20 cellular contexts compared by ENCODE assay signal in the genomic region with DNA sequence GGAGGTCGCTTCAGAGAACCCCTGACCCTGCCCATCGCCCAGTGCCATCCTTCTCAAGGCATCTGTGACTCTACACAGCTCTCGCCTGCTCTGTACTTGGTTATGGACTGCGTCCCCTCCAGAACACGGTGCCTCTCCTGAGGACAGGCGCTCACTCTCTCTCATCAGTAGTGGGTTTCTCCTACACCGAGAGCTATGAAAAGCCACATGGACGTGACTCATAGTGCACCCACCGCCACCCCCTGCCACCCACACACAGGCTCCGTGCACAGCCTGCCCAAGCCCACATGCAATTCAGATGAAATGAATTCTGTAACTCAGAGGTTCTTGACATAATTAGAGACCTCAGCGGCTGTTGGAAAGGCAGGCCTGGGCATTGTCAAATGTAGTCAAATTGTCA. TPM values are rescaled to one million over a fixed set of nuclear protein-coding genes. Genes with fewer than 3 reads are reported as not detected.
DNase-seq lines count a peak whose midpoint lies in the region; TF ChIP-seq lines count a peak whose summit lies in the region.
"Had no signal": no experiment of that assay in that cellular context is flagged by ENCODE, and none has a peak within 500 bp of the region (broad histone marks: within the 10 kb centered on the region; RNA-seq: fewer than 3 reads in every experiment).

No MANE protein-coding gene starts in this region.

- no peaks in the 10 kb centered on the region for H3K27me3 Mint-ChIP-seq in activated naive CD4-positive, alpha-beta T cell treated with anti-CD3 and anti-CD28 coated beads, Interleukin-2, amount 10 ng/mL, durations not matched to agents 7 days and 5 days
- H3K27me3 Mint-ChIP-seq in CD14-positive monocyte (ENCODE audit: low read depth in 3 of 3), result no peaks in the 10 kb centered on the region
- H3K27me3 Mint-ChIP-seq: CD4-positive, alpha-beta memory T cell had no signal

- H3K27ac ChIP-seq in HEK293 (ENCODE audit: extremely low read depth, low read depth, low read length) (no peak overlapping the region), caudate nucleus (ENCODE audit: low read depth, low read length) (peak overlapping the region; percentile 84)
- H3K27ac ChIP-seq: BLaER1 had no signal

- TF ChIP-seq CTCF in HEK293 (tag by site-specific recombination; IDR thresholded peaks at IDR 0.05), result no peak
- TF ChIP-seq CTCF in CD14-positive monocyte (IDR thresholded peaks at IDR 0.05), result no peak

- H3K36me3 Mint-ChIP-seq in activated naive CD4-positive, alpha-beta T cell treated with anti-CD3 and anti-CD28 coated beads, Interleukin-2, amount 10 ng/mL, durations not matched to agents 7 days and 5 days, result peaks cover 39% of the 10 kb centered on the region
- peaks cover 68 to 81% of the 10 kb centered on the region in 2 donors for H3K36me3 Mint-ChIP-seq in CD14-positive monocyte

- peak overlapping the region; percentile 35 for H3K27ac Mint-ChIP-seq in activated naive CD4-positive, alpha-beta T cell treated with anti-CD3 and anti-CD28 coated beads, Interleukin-2, amount 10 ng/mL, durations not matched to agents 7 days and 5 days
- peak overlapping the region in 2 of 7 donors; percentile 28 to 80 for H3K27ac Mint-ChIP-seq in CD14-positive monocyte
- H3K27ac Mint-ChIP-seq: GM23338 had no signal

- intact Hi-C loops in CD14-positive monocyte (cut with micrococcal nuclease), result no loop called here

- POLR2A ChIA-PET in HEK293 (lab: Yijun Ruan, JAX), result no interaction called here

- DNase-seq in activated naive CD4-positive, alpha-beta T cell treated with anti-CD3 and anti-CD28 coated beads, Interleukin-2, amount 10 ng/mL, durations not matched to agents 7 days and 5 days, result no peak
- DNase-seq in activated naive CD4-positive, alpha-beta T cell treated with Interleukin-2 at 50 U/mL for 16 hours, result no peak
- peak in 30 of 61 donors; percentile 5 to 76 (median 27) for DNase-seq in caudate nucleus (lab: John Stamatoyannopoulos, UW)
- DNase-seq in putamen (ENCODE audit: low spot score), result peak; percentile 60
- DNase-seq in SW 1271 (lab: John Stamatoyannopoulos, UW), result no peak
- DNase-seq in CD14-positive monocyte (ENCODE audit: low spot score), result no peak
- DNase-seq: Caco-2; CD4-positive, alpha-beta memory T cell; KG1; NCI-H1092; NCI-H1436; NCI-H187 treated with DMSO at 0.1 percent for 48 hours; NCI-H2107; NCI-H446 treated with DMSO at 0.1 percent for 48 hours; NCI-H526 treated with DMSO at 0.1 percent for 48 hours; OCI-M1 had no signal

- H3K9me3 ChIP-seq in HEK293 (ENCODE audit: control insufficient read depth, insufficient read depth, low read depth, low read length), result no peaks in the 10 kb centered on the region
- H3K9me3 ChIP-seq: BLaER1, Caco-2, HAP-1 had no signal

- H3K9me3 Mint-ChIP-seq in activated naive CD4-positive, alpha-beta T cell treated with anti-CD3 and anti-CD28 coated beads, Interleukin-2, amount 10 ng/mL, durations not matched to agents 7 days and 5 days, result no peaks in the 10 kb centered on the region
- no peaks in the 10 kb centered on the region for H3K9me3 Mint-ChIP-seq in CD14-positive monocyte
- H3K9me3 Mint-ChIP-seq: CD4-positive, alpha-beta memory T cell; GM23338 had no signal

- CTCF ChIA-PET in activated naive CD4-positive, alpha-beta T cell treated with anti-CD3 and anti-CD28 coated beads, Interleukin-2, amount 10 ng/mL, durations not matched to agents 7 days and 5 days (lab: Charles Lee), result interaction anchor here (0.7 kb wide), 1 partner anchor 99 kb away, joined by 3 read pairs; no protein-coding TSS in a partner anchor
- CTCF ChIA-PET in HEK293 (lab: Yijun Ruan, JAX), result interaction anchor here (9.6 kb wide), 1 partner anchor 101 kb away, joined by 117 read pairs; no protein-coding TSS in a partner anchor

- H3K4me1 ChIP-seq in HEK293 (ENCODE audit: control insufficient read depth, insufficient read depth, low read length), result no peaks in the 10 kb centered on the region
- H3K4me1 ChIP-seq: Caco-2 had no signal

- peaks cover 5 to 83% of the 10 kb centered on the region in 2 experiments for H3K36me3 ChIP-seq in HEK293 (ENCODE audit: control insufficient read depth in 2 of 2, insufficient read depth in 1 of 2, low read length in 2 of 2)

- peaks cover 2% of the 10 kb centered on the region for H3K4me1 Mint-ChIP-seq in activated naive CD4-positive, alpha-beta T cell treated with anti-CD3 and anti-CD28 coated beads, Interleukin-2, amount 10 ng/mL, durations not matched to agents 7 days and 5 days
- no peaks in the 10 kb centered on the region for H3K4me1 Mint-ChIP-seq in CD14-positive monocyte
- H3K4me1 Mint-ChIP-seq: GM23338 had no signal

- no peak overlapping the region for H3K4me3 ChIP-seq in HEK293 (ENCODE audit: low read depth, low read length)
- H3K4me3 ChIP-seq: BLaER1, GM23338, HAP-1 had no signal

- no peak overlapping the region for H3K4me3 Mint-ChIP-seq in activated naive CD4-positive, alpha-beta T cell treated with anti-CD3 and anti-CD28 coated beads, Interleukin-2, amount 10 ng/mL, durations not matched to agents 7 days and 5 days
- H3K4me3 Mint-ChIP-seq in CD14-positive monocyte, result no peak overlapping the region
- H3K4me3 Mint-ChIP-seq: CD4-positive, alpha-beta memory T cell; GM23338 had no signal

TF ChIP-seq in HEK293, 187 proteins besides CTCF, POLR2A, EP300 and RAD21:
- TF ChIP-seq ZNF174 (tag by site-specific recombination; IDR thresholded peaks at IDR 0.05), result no peak
- no peak for TF ChIP-seq ZNF423 (tag by site-specific recombination; IDR thresholded peaks at IDR 0.05)
- no peak for TF ChIP-seq ZNF837 (tag by site-specific recombination; IDR thresholded peaks at IDR 0.05)
- TF ChIP-seq ZFHX2 (tag by site-specific recombination; conservative IDR thresholded peaks at IDR 0.05), result peak; percentile 91
- TF ChIP-seq, protein P1, sequence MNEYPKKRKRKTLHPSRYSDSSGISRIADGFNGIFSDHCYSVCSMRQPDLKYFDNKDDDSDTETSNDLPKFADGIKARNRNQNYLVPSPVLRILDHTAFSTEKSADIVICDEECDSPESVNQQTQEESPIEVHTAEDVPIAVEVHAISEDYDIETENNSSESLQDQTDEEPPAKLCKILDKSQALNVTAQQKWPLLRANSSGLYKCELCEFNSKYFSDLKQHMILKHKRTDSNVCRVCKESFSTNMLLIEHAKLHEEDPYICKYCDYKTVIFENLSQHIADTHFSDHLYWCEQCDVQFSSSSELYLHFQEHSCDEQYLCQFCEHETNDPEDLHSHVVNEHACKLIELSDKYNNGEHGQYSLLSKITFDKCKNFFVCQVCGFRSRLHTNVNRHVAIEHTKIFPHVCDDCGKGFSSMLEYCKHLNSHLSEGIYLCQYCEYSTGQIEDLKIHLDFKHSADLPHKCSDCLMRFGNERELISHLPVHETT (tag by site-specific recombination; IDR thresholded peaks at IDR 0.05), result no peak
- TF ChIP-seq ZNF354C (tag by site-specific recombination; IDR thresholded peaks at IDR 0.05; ENCODE audit: borderline replicate concordance, low read depth), result no peak
- no peak for TF ChIP-seq ZNF585B (tag by site-specific recombination; IDR thresholded peaks at IDR 0.05)
- no peak for TF ChIP-seq MEIS1 (CRISPR knock-in tag; IDR thresholded peaks at IDR 0.05; ENCODE audit: borderline replicate concordance)
- TF ChIP-seq EGR2 (tag by site-specific recombination; IDR thresholded peaks at IDR 0.05; ENCODE audit: low read depth), result peak; percentile 93
- TF ChIP-seq ZNF529 (tag by site-specific recombination; IDR thresholded peaks at IDR 0.05; ENCODE audit: insufficient replicate concordance), result no peak
- no peak for TF ChIP-seq ZNF350 (tag by site-specific recombination; IDR thresholded peaks at IDR 0.05)

RNA-seq across cellular contexts. Expression of gene GTF3C5, which starts 13.9 kb away (rescaled TPM):
- 10 to 100 TPM; 21.3 to 24.4 TPM for polyA plus RNA-seq in CD14-positive monocyte

RNA-seq across cellular contexts. Expression of gene CEL, which starts 17.1 kb away (rescaled TPM):
- polyA plus RNA-seq in CD14-positive monocyte, result not detected
